ENCODE assay signal across 8 cellular contexts in the genomic region with DNA sequence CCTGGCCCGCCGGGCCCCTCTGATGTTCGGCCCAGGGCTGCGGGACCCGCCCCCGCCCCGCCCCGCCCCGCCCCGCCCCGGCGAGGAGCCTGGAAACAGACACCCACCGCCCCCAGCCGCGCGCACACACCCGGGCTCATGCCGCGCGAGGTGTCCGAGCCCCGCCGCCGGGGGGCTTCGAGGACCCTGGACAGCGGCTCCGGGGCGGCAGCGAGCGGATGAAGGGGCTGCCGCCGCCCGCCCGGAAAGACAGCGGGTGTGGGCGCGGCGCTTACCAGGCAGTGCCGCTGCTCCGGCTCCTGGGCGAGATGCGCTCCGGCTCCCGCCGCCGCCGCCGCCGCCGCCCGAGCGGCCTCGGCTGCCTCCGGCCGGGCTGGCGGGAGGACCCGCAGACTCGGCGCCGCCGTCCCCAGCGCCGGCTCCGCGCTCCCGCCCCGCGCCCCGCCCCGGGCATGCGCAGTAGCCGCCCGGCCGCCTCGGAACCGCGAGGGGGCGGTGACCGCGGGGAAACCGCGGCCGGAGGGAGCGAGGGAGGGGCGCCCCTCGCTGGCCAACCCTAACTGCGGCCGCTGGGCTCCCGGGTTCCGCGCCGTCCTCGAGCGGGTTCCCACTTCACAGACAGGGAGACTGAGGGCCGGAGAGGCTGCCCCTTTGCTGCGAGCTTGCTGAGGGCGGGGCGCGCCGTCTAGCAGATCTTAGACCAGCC. TPM values are rescaled to one million over a fixed set of nuclear protein-coding genes. Genes with fewer than 3 reads are reported as not detected.
DNase-seq lines count a peak whose midpoint lies in the region; ATAC-seq and TF ChIP-seq lines count a peak whose summit lies in the region.

TSS of gene GPRIN1 (minus strand) at position 433 of the 706 bp plus-strand sequence. CDS start 10,322 bp downstream, outside the sequence.

- H3K36me3 Mint-ChIP-seq in CD4-positive, CD25-positive, alpha-beta regulatory T cell = no peaks in the 10 kb centered on the region
- H3K36me3 Mint-ChIP-seq in activated T-cell treated with anti-CD3 and anti-CD28 coated beads, Interleukin-2, amount 50 U/mL, for 4 hours (ENCODE audit: insufficient read depth) = no peaks in the 10 kb centered on the region

- peak; percentile 52 to 62 for ATAC-seq in CD4-positive, CD25-positive, alpha-beta regulatory T cell (ENCODE audit: low read depth in 2 of 2)
- ATAC-seq in HG03196 (IDR thresholded peaks at IDR 0.05; ENCODE audit: unreplicated experiment) = peak; percentile 67
- peak; percentile 86 to 87 for ATAC-seq in activated T-cell treated with anti-CD3 and anti-CD28 coated beads, Interleukin-2, amount 50 U/mL, for 4 hours

- peak within 1 kb of the TSS; percentile 37 for H3K4me3 ChIP-seq in CD4-positive, CD25-positive, alpha-beta regulatory T cell (ENCODE audit: low read depth, low read length)
- H3K4me3 ChIP-seq in NT2/D1 (ENCODE audit: insufficient read length, low read depth) = peak within 1 kb of the TSS; percentile 29
- peak within 1 kb of the TSS; percentile 69 for H3K4me3 ChIP-seq in fibroblast of the aortic adventitia (ENCODE audit: low read depth, low read length)
- H3K4me3 ChIP-seq in neutrophil (ENCODE audit: low read depth in 1 of 2, low read length in 1 of 2) = peak within 1 kb of the TSS; percentile 54 to 78
- H3K4me3 ChIP-seq in urinary bladder (ENCODE audit: low read depth, low read length) = peak within 1 kb of the TSS; percentile 67

- TF ChIP-seq CTCF in fibroblast of the aortic adventitia (IDR thresholded peaks at IDR 0.05; ENCODE audit: insufficient read depth, low read length) (peak; percentile 16), neutrophil (IDR thresholded peaks at IDR 0.05) (no peak)

- H3K4me3 Mint-ChIP-seq in CD4-positive, CD25-positive, alpha-beta regulatory T cell = peak within 1 kb of the TSS; percentile 87 to 91 (median 89)
- H3K4me3 Mint-ChIP-seq in activated T-cell treated with anti-CD3 and anti-CD28 coated beads, Interleukin-2, amount 50 U/mL, for 4 hours = peak within 1 kb of the TSS; percentile 88

- peak; percentile 38 to 41 (median 40) for DNase-seq in CD4-positive, CD25-positive, alpha-beta regulatory T cell
- DNase-seq in NT2/D1 (ENCODE audit: low read depth, low spot score) (peak; percentile 44), fibroblast of the aortic adventitia (ENCODE audit: low read depth) (peak; percentile 34)
- DNase-seq in activated T-cell treated with anti-CD3 and anti-CD28 coated beads, Interleukin-2, amount 50 U/mL, for 4 hours = peak; percentile 38

- H3K27ac Mint-ChIP-seq in CD4-positive, CD25-positive, alpha-beta regulatory T cell = peak within 1 kb of the TSS in 2 of 3 donors; percentile 20 to 96

- H3K27me3 ChIP-seq in CD4-positive, CD25-positive, alpha-beta regulatory T cell (ENCODE audit: control insufficient read depth, insufficient read depth, low read length) = peaks cover 7% of the 10 kb centered on the region
- H3K27me3 ChIP-seq in NT2/D1 (ENCODE audit: insufficient read depth, insufficient read length) (peaks cover 23% of the 10 kb centered on the region), neutrophil (peaks cover 99% of the 10 kb centered on the region)

- H3K9me3 Mint-ChIP-seq in CD4-positive, CD25-positive, alpha-beta regulatory T cell = peaks cover 0 to 3% (median 0%) of the 10 kb centered on the region in 7 donors
- no peaks in the 10 kb centered on the region for H3K9me3 Mint-ChIP-seq in activated T-cell treated with anti-CD3 and anti-CD28 coated beads, Interleukin-2, amount 50 U/mL, for 4 hours

- no peaks in the 10 kb centered on the region for H3K9me3 ChIP-seq in CD4-positive, CD25-positive, alpha-beta regulatory T cell (ENCODE audit: control insufficient read depth in 2 of 2, low read length in 2 of 2)
- H3K9me3 ChIP-seq in NT2/D1 (ENCODE audit: insufficient read depth, low read length) (no peaks in the 10 kb centered on the region), neutrophil (no peaks in the 10 kb centered on the region)

- peak within 1 kb of the TSS; percentile 65 for H3K9ac ChIP-seq in NT2/D1 (ENCODE audit: insufficient read length, low read depth)

- peak; percentile 32 for TF ChIP-seq POLR2A in GM19193 (IDR thresholded peaks at IDR 0.05; ENCODE audit: extremely low read depth, insufficient read depth, insufficient read length)

- peaks cover 0 to 13% (median 10%) of the 10 kb centered on the region in 4 donors for H3K4me1 Mint-ChIP-seq in CD4-positive, CD25-positive, alpha-beta regulatory T cell
- H3K4me1 Mint-ChIP-seq in activated T-cell treated with anti-CD3 and anti-CD28 coated beads, Interleukin-2, amount 50 U/mL, for 4 hours (ENCODE audit: low read depth) = peaks cover 12% of the 10 kb centered on the region

- H3K27ac ChIP-seq in CD4-positive, CD25-positive, alpha-beta regulatory T cell (ENCODE audit: insufficient read depth, low read length, poor library complexity, severe bottlenecking) = no peak within 1 kb of the TSS
- H3K27ac ChIP-seq in neutrophil (no peak within 1 kb of the TSS), urinary bladder (ENCODE audit: low read depth) (no peak within 1 kb of the TSS)

- H3K36me3 ChIP-seq in CD4-positive, CD25-positive, alpha-beta regulatory T cell (ENCODE audit: control insufficient read depth, insufficient read depth, low read length) = no peaks in the 10 kb centered on the region
- H3K36me3 ChIP-seq in NT2/D1 (ENCODE audit: insufficient read depth, insufficient read length, low read length) (no peaks in the 10 kb centered on the region), neutrophil (no peaks in the 10 kb centered on the region), urinary bladder (ENCODE audit: insufficient read depth) (no peaks in the 10 kb centered on the region)

- peaks cover 11% of the 10 kb centered on the region for H3K4me1 ChIP-seq in CD4-positive, CD25-positive, alpha-beta regulatory T cell (ENCODE audit: control insufficient read depth, insufficient read depth, low read length, poor library complexity, severe bottlenecking)
- H3K4me1 ChIP-seq in NT2/D1 (ENCODE audit: insufficient read depth, insufficient read length) (peaks cover 17% of the 10 kb centered on the region), neutrophil (ENCODE audit: control insufficient read depth in 1 of 2, insufficient read depth in 1 of 2, low read depth in 1 of 2, low read length in 1 of 2) (peaks cover 0 to 10% of the 10 kb centered on the region in 2 experiments), urinary bladder (ENCODE audit: insufficient read depth) (peaks cover 3% of the 10 kb centered on the region)

- WGBS in urinary bladder = under 1% methylated on average over 100 of the region's 100 CpGs

- peaks cover 26% of the 10 kb centered on the region for H3K27me3 Mint-ChIP-seq in CD4-positive, CD25-positive, alpha-beta regulatory T cell
- H3K27me3 Mint-ChIP-seq in activated T-cell treated with anti-CD3 and anti-CD28 coated beads, Interleukin-2, amount 50 U/mL, for 4 hours (ENCODE audit: low read depth) = peaks cover 32% of the 10 kb centered on the region

RNA-seq across cellular contexts. Expression of gene GPRIN1, which starts in this region (rescaled TPM):
- 1.9 TPM for total RNA-seq in CD4-positive, CD25-positive, alpha-beta regulatory T cell
- under 1 TPM; 0.24 to 0.87 (median 0.52) TPM for polyA plus RNA-seq in CD4-positive, CD25-positive, alpha-beta regulatory T cell
- total RNA-seq in activated T-cell treated with anti-CD3 and anti-CD28 coated beads, Interleukin-2, amount 50 U/mL, for 4 hours = 1 to 10 TPM; 3.6 to 5.3 (median 4.5) TPM
- total RNA-seq in fibroblast of the aortic adventitia (ENCODE audit: low replicate concordance) (1.7 and 7.1 TPM in 2 replicates), urinary bladder (1.3 TPM)
- polyA plus RNA-seq in urinary bladder = 0.42 TPM
